12 cellular contexts compared by ENCODE assay signal in the genomic region with DNA sequence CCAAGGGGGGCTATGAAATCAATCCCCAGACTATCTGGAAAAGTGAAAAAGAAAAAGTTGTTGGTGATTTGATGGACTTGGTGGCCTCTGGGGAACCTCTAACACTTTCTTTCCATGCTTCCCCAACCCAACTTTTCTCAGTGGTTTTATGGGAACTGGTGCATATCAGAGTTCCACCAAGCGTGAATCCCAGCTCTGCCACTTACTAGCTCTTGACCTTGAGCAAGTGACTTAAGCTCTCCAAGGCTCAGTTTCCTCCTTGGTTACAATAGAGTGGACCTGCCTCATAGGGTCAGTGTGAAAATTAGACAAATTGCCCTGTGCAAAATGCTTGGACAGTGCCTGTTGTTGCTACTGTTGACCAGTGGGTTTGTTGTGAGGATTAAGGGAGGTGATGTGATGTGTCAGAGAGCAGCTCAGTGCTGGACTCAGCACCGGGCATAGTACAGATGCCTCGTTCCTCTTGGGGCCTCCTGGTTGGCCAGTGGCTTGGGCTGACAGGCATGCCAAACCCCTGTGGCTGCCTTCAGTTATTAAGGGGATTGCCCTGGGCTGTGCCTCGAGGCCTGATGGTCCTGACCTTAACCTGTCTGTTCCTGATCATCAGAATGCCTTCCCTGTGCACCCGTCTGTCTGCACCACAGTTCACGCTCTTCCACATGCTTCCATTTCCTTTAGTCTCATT. TPM values are rescaled to one million over a fixed set of nuclear protein-coding genes. Genes with fewer than 3 reads are reported as not detected.
DNase-seq lines count a peak whose midpoint lies in the region; ATAC-seq, FAIRE-seq and TF ChIP-seq lines count a peak whose summit lies in the region.
"Had no signal": no experiment of that assay in that cellular context is flagged by ENCODE, and none has a peak within 500 bp of the region (broad histone marks: within the 10 kb centered on the region; RNA-seq: fewer than 3 reads in every experiment).

No MANE protein-coding gene starts in this region.

- no peaks in the 10 kb centered on the region for H4K20me1 ChIP-seq in GM12878 (ENCODE audit: control insufficient read depth, insufficient read depth)

- peaks cover 13% of the 10 kb centered on the region for H3K4me1 ChIP-seq in GM12878 (ENCODE audit: control insufficient read depth, insufficient read depth, low read length)

- H2AFZ ChIP-seq in GM12878 (ENCODE audit: control insufficient read depth, low read depth, low read length) = no peak overlapping the region

- H3K9ac ChIP-seq in GM12878 (ENCODE audit: control insufficient read depth, insufficient read depth, low read length) = no peak overlapping the region

- FAIRE-seq in GM12878 (lab: Jason Lieb, UNC) = no peak

- no peak overlapping the region for H3K27ac ChIP-seq in GM12878 (ENCODE audit: control insufficient read depth, insufficient read depth)
- H3K27ac ChIP-seq: C4-2B, HL-60 had no signal

- CTCF ChIA-PET in GM12878 (lab: Yijun Ruan, JAX) = interaction anchor here (0.6 to 12.5 kb wide), 4 partner anchors 33 to 1494 kb away, joined by 3 to 304 read pairs (median 4); no protein-coding TSS in a partner anchor

- no peak for TF ChIP-seq POLR2A in GM12878 (IDR thresholded peaks at IDR 0.05; ENCODE audit: low read depth, low read length)

- H3K9me3 ChIP-seq in GM12878 (replicated peaks; ENCODE audit: control insufficient read depth, insufficient read depth, low read length) = no peaks in the 10 kb centered on the region; the same call in 2 of the 3 replicates
- H3K9me3 ChIP-seq: stomach had no signal

- no peak for DNase-seq in stimulated activated naive CD8-positive, alpha-beta T cell treated with anti-CD3 and anti-CD28 coated beads, Interleukin-15, amount 100 ng/mL, for 72 hours
- DNase-seq in GM12878 (ENCODE audit: low read depth, low spot score) (peak; percentile 36), NAMALWA (ENCODE audit: low spot score) (no peak), NCI-H345 (lab: John Stamatoyannopoulos, UW) (no peak), immature natural killer cell (no peak), T-helper 2 cell (no peak)
- DNase-seq: NCI-H1436 treated with DMSO at 0.1 percent for 48 hours, stomach had no signal

- no peak for TF ChIP-seq RAD21 in GM12878 (IDR thresholded peaks at IDR 0.05; ENCODE audit: insufficient read depth, low read depth, low read length)

- peak overlapping the region; percentile 24 for H3K4me2 ChIP-seq in GM12878 (ENCODE audit: control insufficient read depth, insufficient read depth)

- in situ Hi-C loops in GM12878 (cut with MboI) = no loop called here

- no peak for TF ChIP-seq EP300 in GM12878 (IDR thresholded peaks at IDR 0.05; ENCODE audit: borderline replicate concordance in 1 of 2, control insufficient read depth in 1 of 2, low read depth in 2 of 2, low read length in 2 of 2)

- peaks cover 9% of the 10 kb centered on the region for H3K27me3 Mint-ChIP-seq in stimulated activated naive CD8-positive, alpha-beta T cell treated with anti-CD3 and anti-CD28 coated beads, Interleukin-15, Interleukin-2, amounts not matched to agents 100 ng/mL and 50 ng/mL, for 24 hours
- H3K27me3 Mint-ChIP-seq in stimulated activated naive CD8-positive, alpha-beta T cell treated with anti-CD3 and anti-CD28 coated beads, Interleukin-15, amount 100 ng/mL, for 72 hours = peaks cover 12% of the 10 kb centered on the region
- H3K27me3 Mint-ChIP-seq in immature natural killer cell (ENCODE audit: low read depth in 3 of 3) = peaks cover 3 to 7% (median 5%) of the 10 kb centered on the region in 3 donors

- SMC1A ChIA-PET in GM12878 (lab: Charles Lee; ENCODE audit: uncharacterized antibody, unreplicated experiment) = interaction anchor here (1.1 to 7.7 kb wide), 4 partner anchors 9 to 145 kb away, joined by 3 to 110 read pairs (median 4); no protein-coding TSS in a partner anchor

- peaks cover 14% of the 10 kb centered on the region for H3K4me1 Mint-ChIP-seq in stimulated activated naive CD8-positive, alpha-beta T cell treated with anti-CD3 and anti-CD28 coated beads, Interleukin-15, Interleukin-2, amounts not matched to agents 100 ng/mL and 50 ng/mL, for 24 hours (ENCODE audit: low read depth)
- peaks cover 17% of the 10 kb centered on the region for H3K4me1 Mint-ChIP-seq in stimulated activated naive CD8-positive, alpha-beta T cell treated with anti-CD3 and anti-CD28 coated beads, Interleukin-15, amount 100 ng/mL, for 72 hours
- peaks cover 0 to 2% of the 10 kb centered on the region in 2 donors for H3K4me1 Mint-ChIP-seq in immature natural killer cell

- H3K4me3 ChIP-seq in GM12878 = no peak overlapping the region
- H3K4me3 ChIP-seq: stomach had no signal

- H3K9me3 Mint-ChIP-seq in stimulated activated naive CD8-positive, alpha-beta T cell treated with anti-CD3 and anti-CD28 coated beads, Interleukin-15, Interleukin-2, amounts not matched to agents 100 ng/mL and 50 ng/mL, for 24 hours = no peaks in the 10 kb centered on the region
- H3K9me3 Mint-ChIP-seq in stimulated activated naive CD8-positive, alpha-beta T cell treated with anti-CD3 and anti-CD28 coated beads, Interleukin-15, amount 100 ng/mL, for 72 hours = no peaks in the 10 kb centered on the region
- peaks cover 0 to 2% (median 0%) of the 10 kb centered on the region in 6 donors for H3K9me3 Mint-ChIP-seq in immature natural killer cell

- peak overlapping the region; percentile 59 for H3K27ac Mint-ChIP-seq in stimulated activated naive CD8-positive, alpha-beta T cell treated with anti-CD3 and anti-CD28 coated beads, Interleukin-15, Interleukin-2, amounts not matched to agents 100 ng/mL and 50 ng/mL, for 24 hours
- H3K27ac Mint-ChIP-seq in stimulated activated naive CD8-positive, alpha-beta T cell treated with anti-CD3 and anti-CD28 coated beads, Interleukin-15, amount 100 ng/mL, for 72 hours = no peak overlapping the region
- peak overlapping the region in 1 of 6 donors; percentile 56 for H3K27ac Mint-ChIP-seq in immature natural killer cell

- BruUV-seq in GM12878 (replicated peaks; lab: Mats Ljungman, UMichigan) = no TSS peak

- peak overlapping the region; percentile 23 for H3K4me3 Mint-ChIP-seq in stimulated activated naive CD8-positive, alpha-beta T cell treated with anti-CD3 and anti-CD28 coated beads, Interleukin-15, Interleukin-2, amounts not matched to agents 100 ng/mL and 50 ng/mL, for 24 hours
- no peak overlapping the region for H3K4me3 Mint-ChIP-seq in stimulated activated naive CD8-positive, alpha-beta T cell treated with anti-CD3 and anti-CD28 coated beads, Interleukin-15, amount 100 ng/mL, for 72 hours
- no peak overlapping the region for H3K4me3 Mint-ChIP-seq in immature natural killer cell

- no peaks in the 10 kb centered on the region for H3K36me3 Mint-ChIP-seq in stimulated activated naive CD8-positive, alpha-beta T cell treated with anti-CD3 and anti-CD28 coated beads, Interleukin-15, Interleukin-2, amounts not matched to agents 100 ng/mL and 50 ng/mL, for 24 hours (ENCODE audit: low read depth)
- no peaks in the 10 kb centered on the region for H3K36me3 Mint-ChIP-seq in immature natural killer cell

- no peak for ATAC-seq in stimulated activated naive CD8-positive, alpha-beta T cell treated with anti-CD3 and anti-CD28 coated beads, Interleukin-15, amount 100 ng/mL, for 72 hours
- peak; percentile 24 for ATAC-seq in HG02852 (IDR thresholded peaks at IDR 0.05; ENCODE audit: unreplicated experiment)
- peak; percentile 72 for ATAC-seq in GM12878

- H3K27me3 ChIP-seq in GM12878 (replicated peaks in 1 of 2; ENCODE audit: control insufficient read depth in 2 of 2, insufficient read depth in 2 of 2, low read length in 1 of 2) = 0 out of 4 replicates have a peak, but pooled peaks cover 0 to 2% of the 10 kb centered on the region in 2 experiments
- H3K27me3 ChIP-seq: stomach had no signal

- no peaks in the 10 kb centered on the region for H3K79me2 ChIP-seq in GM12878 (ENCODE audit: control insufficient read depth, insufficient read depth, low read length)

- no peak for TF ChIP-seq CTCF in GM12878 (IDR thresholded peaks at IDR 0.05 in 2 of 3, conservative IDR thresholded peaks at IDR 0.05 in 1 of 3; ENCODE audit: control insufficient read depth in 2 of 3, extremely low read depth in 1 of 3, insufficient read depth in 1 of 3, low read depth in 3 of 3, low read length in 3 of 3)

- 0% methylated on average over 6 of the region's 6 CpGs for whole genome bisulfite sequencing in GM12878 (ENCODE audit: insufficient coverage, insufficient replicate concordance, low lambda C conversion rate, missing lambda C conversion rate)

- intact Hi-C loops in GM12878 (cut with micrococcal nuclease; ENCODE audit: unreplicated experiment) = no loop called here

- H3K36me3 ChIP-seq in GM12878 (ENCODE audit: control insufficient read depth in 2 of 2, insufficient read depth in 2 of 2, low read length in 1 of 2) = no peaks in the 10 kb centered on the region

- RAD21 ChIA-PET in GM12878 (lab: Charles Lee; ENCODE audit: unreplicated experiment) = interaction anchor here (0.8 to 1.7 kb wide), 3 partner anchors 17 to 148 kb away, joined by 3 to 5 read pairs (median 3); no protein-coding TSS in a partner anchor

- POLR2A ChIA-PET in GM12878 (lab: Charles Lee) = no interaction called here

TF ChIP-seq in GM12878, 131 proteins besides CTCF, POLR2A, EP300 and RAD21 (continues in another document):
- no peak for TF ChIP-seq BRCA1 (IDR thresholded peaks at IDR 0.05; ENCODE audit: low read depth, low read length)
- peak; percentile 54; the same call in 1 of the 2 replicates for TF ChIP-seq RUNX3 (IDR thresholded peaks at IDR 0.05; ENCODE audit: low read length)
- peak; percentile 35; the same call in 1 of the 2 replicates for TF ChIP-seq SMARCA5 (IDR thresholded peaks at IDR 0.05)
- TF ChIP-seq SMAD1 (IDR thresholded peaks at IDR 0.05; ENCODE audit: low read depth, partially characterized antibody) = no peak
- TF ChIP-seq PAX5 (IDR thresholded peaks at IDR 0.05; ENCODE audit: borderline replicate concordance, low read depth, low read length) = peak; percentile 30; the same call in 1 of the 2 replicates

RNA-seq across cellular contexts. Expression of a gene that starts 49.3 kb away (rescaled TPM):
- total RNA-seq in GM12878 (2013; cell fraction: nucleolus; rRNA removed) = not detected in 2 replicates
- total RNA-seq in GM12878 (2014; rRNA removed) (0.06 and 0.16 TPM in 2 replicates), GM12878 (2014; rRNA removed; fragmentation: Illumina TruSeq; extraction: Trizol) (0.05 and 0.13 TPM in 2 replicates), GM12878 (2021) (0.21 and 0.28 TPM in 2 replicates)
- polyA plus RNA-seq in GM12878 (2011; ENCODE audit: low read depth) = not detected
- polyA plus RNA-seq in GM12878 (2011; rRNA removed) (0.01 TPM in 1 of 2 replicates, not detected in the other), GM12878 (2014; fragmentation: Illumina TruSeq; extraction: Trizol) (0.07 and 0.21 TPM in 2 replicates), GM12878 (2014; fragmentation: Nextera tagmentation; extraction: Ambion mirVana) (under 1 TPM; 0.03 to 0.09 TPM), GM12878 (2014; rRNA removed) (0.04 and 0.13 TPM in 2 replicates), GM12878 (2016; fragmentation: Nextera tagmentation; extraction: Ambion mirVana) (not detected), immature natural killer cell (under 1 TPM; 0.36 to 0.85 (median 0.54) TPM)
- polyA plus RNA-seq in GM12878 (2011; cell fraction: cytosol; rRNA removed) = 0.02 TPM in 1 of 2 replicates, not detected in the other
- 0.01 and 0.03 TPM in 2 replicates for polyA plus RNA-seq in GM12878 (2011; cell fraction: nucleus; rRNA removed)
- polyA plus RNA-seq in GM12878 (2012) = 0.03 and 0.04 TPM in 2 replicates
- polyA minus RNA-seq in GM12878 (2011; rRNA and poly(A)+ RNA removed) = not detected in 2 replicates
- not detected in 2 replicates for polyA minus RNA-seq in GM12878 (2011; cell fraction: cytosol; rRNA and poly(A)+ RNA removed)
- polyA minus RNA-seq in GM12878 (2011; cell fraction: nucleus; rRNA and poly(A)+ RNA removed) = not detected in 2 replicates
